Comparison of ENCODE assay signal across 1 cellular context in genomic region chr6:157323924-157324276, GRCh38.
TF ChIP-seq lines count a peak whose summit lies in the region.

No MANE protein-coding gene starts in this region.

TF ChIP-seq in HepG2, 621 proteins besides CTCF, POLR2A, EP300 and RAD21 (continued from another document and continues in another):
- TF ChIP-seq ZNF280B (CRISPR knock-in tag; IDR thresholded peaks at IDR 0.05; ENCODE audit: borderline replicate concordance) = no peak
- TF ChIP-seq GPBP1L1 (CRISPR knock-in tag; IDR thresholded peaks at IDR 0.05) = no peak
- TF ChIP-seq ZNF567 (CRISPR knock-in tag; IDR thresholded peaks at IDR 0.05; ENCODE audit: borderline replicate concordance) = no peak
- TF ChIP-seq THRA (CRISPR knock-in tag; IDR thresholded peaks at IDR 0.05; ENCODE audit: borderline replicate concordance) = no peak
- peak; percentile 13 for TF ChIP-seq ZNF124 (CRISPR knock-in tag; IDR thresholded peaks at IDR 0.05)
- TF ChIP-seq CREBL2 (CRISPR knock-in tag; IDR thresholded peaks at IDR 0.05; ENCODE audit: borderline replicate concordance) = no peak
- no peak for TF ChIP-seq HHEX (CRISPR knock-in tag; IDR thresholded peaks at IDR 0.05)
- TF ChIP-seq YY1 (IDR thresholded peaks at IDR 0.05; ENCODE audit: insufficient read depth, insufficient replicate concordance, low read depth, low read length) = peak; percentile 55
- no peak for TF ChIP-seq MED8 (CRISPR knock-in tag; IDR thresholded peaks at IDR 0.05; ENCODE audit: insufficient replicate concordance)
- no peak for TF ChIP-seq PAF1 (CRISPR knock-in tag; IDR thresholded peaks at IDR 0.05)
- no peak for TF ChIP-seq AGO1 (IDR thresholded peaks at IDR 0.05; ENCODE audit: low read depth, low read length, poor library complexity, severe bottlenecking)
- no peak for TF ChIP-seq RFXANK (CRISPR knock-in tag; IDR thresholded peaks at IDR 0.05)
- TF ChIP-seq ZFP36L2 (CRISPR knock-in tag; IDR thresholded peaks at IDR 0.05) = no peak
- no peak for TF ChIP-seq ZZZ3 (CRISPR knock-in tag; IDR thresholded peaks at IDR 0.05; ENCODE audit: borderline replicate concordance)
- no peak for TF ChIP-seq ZNF484 (CRISPR knock-in tag; IDR thresholded peaks at IDR 0.05; ENCODE audit: borderline replicate concordance, low read depth)
- no peak for TF ChIP-seq ZNF605 (CRISPR knock-in tag; IDR thresholded peaks at IDR 0.05)
- no peak for TF ChIP-seq ZBTB38 (CRISPR knock-in tag; IDR thresholded peaks at IDR 0.05)
- TF ChIP-seq MAFF (IDR thresholded peaks at IDR 0.05; ENCODE audit: low read depth, low read length) = no peak
- no peak for TF ChIP-seq FOXM1 (CRISPR knock-in tag; IDR thresholded peaks at IDR 0.05)
- TF ChIP-seq ZNF253 (CRISPR knock-in tag; IDR thresholded peaks at IDR 0.05; ENCODE audit: borderline replicate concordance) = no peak
- no peak for TF ChIP-seq CREB3 (CRISPR knock-in tag; IDR thresholded peaks at IDR 0.05)
- no peak for TF ChIP-seq TFDP1 (CRISPR knock-in tag; IDR thresholded peaks at IDR 0.05; ENCODE audit: borderline replicate concordance)
- 0 out of 2 replicates have a peak, but pooled peaks have one; percentile 5 for TF ChIP-seq ARID5B (CRISPR knock-in tag; IDR thresholded peaks at IDR 0.05)
- TF ChIP-seq ZNF362 (CRISPR knock-in tag; IDR thresholded peaks at IDR 0.05; ENCODE audit: borderline replicate concordance) = no peak
- TF ChIP-seq RBM39 (IDR thresholded peaks at IDR 0.05; ENCODE audit: low read depth, low read length, poor library complexity, severe bottlenecking) = no peak
- no peak for TF ChIP-seq MIER2 (CRISPR knock-in tag; IDR thresholded peaks at IDR 0.05)
- TF ChIP-seq ZNF709 (CRISPR knock-in tag; IDR thresholded peaks at IDR 0.05) = no peak; the same call in 1 of the 2 replicates
- no peak for TF ChIP-seq IKZF5 (CRISPR knock-in tag; IDR thresholded peaks at IDR 0.05)
- TF ChIP-seq MED1 (CRISPR knock-in tag; IDR thresholded peaks at IDR 0.05) = no peak
- no peak for TF ChIP-seq HNF1B (CRISPR knock-in tag; IDR thresholded peaks at IDR 0.05)
- TF ChIP-seq KDM5A (IDR thresholded peaks at IDR 0.05; ENCODE audit: borderline replicate concordance, low read length) = no peak
- TF ChIP-seq PLSCR1 (CRISPR knock-in tag; IDR thresholded peaks at IDR 0.05; ENCODE audit: borderline replicate concordance) = no peak
- no peak for TF ChIP-seq ZNF589 (CRISPR knock-in tag; conservative IDR thresholded peaks at IDR 0.05)
- TF ChIP-seq HDAC6 (IDR thresholded peaks at IDR 0.05; ENCODE audit: low read depth, low read length) = no peak
- TF ChIP-seq NR3C1 (CRISPR knock-in tag; IDR thresholded peaks at IDR 0.05) = no peak
- no peak for TF ChIP-seq ZUFSP (CRISPR knock-in tag; IDR thresholded peaks at IDR 0.05; ENCODE audit: borderline replicate concordance)
- TF ChIP-seq FOXK2 (IDR thresholded peaks at IDR 0.05) = no peak
- TF ChIP-seq HCFC1 (IDR thresholded peaks at IDR 0.05; ENCODE audit: low read depth, low read length) = no peak
- no peak for TF ChIP-seq MIXL1 (CRISPR knock-in tag; IDR thresholded peaks at IDR 0.05)
- no peak for TF ChIP-seq PATZ1 (CRISPR knock-in tag; IDR thresholded peaks at IDR 0.05)
- no peak for TF ChIP-seq SMYD3 (CRISPR knock-in tag; IDR thresholded peaks at IDR 0.05)
- TF ChIP-seq NFE2 (CRISPR knock-in tag; IDR thresholded peaks at IDR 0.05) = no peak
- no peak for TF ChIP-seq SUZ12 (IDR thresholded peaks at IDR 0.05; ENCODE audit: low read depth, low read length)
- no peak for TF ChIP-seq SP1 (IDR thresholded peaks at IDR 0.05)
- no peak for TF ChIP-seq SP1 (CRISPR knock-in tag; IDR thresholded peaks at IDR 0.05)
- TF ChIP-seq ZEB1 (IDR thresholded peaks at IDR 0.05; ENCODE audit: insufficient replicate concordance, low read depth) = no peak
- no peak for TF ChIP-seq ZNF496 (CRISPR knock-in tag; IDR thresholded peaks at IDR 0.05; ENCODE audit: insufficient replicate concordance)
